In genomic region chr6:32195652-32195901, GRCh38 we compare ENCODE assay signal across 8 cellular contexts. TPM values are rescaled to one million over a fixed set of nuclear protein-coding genes. Genes with fewer than 3 reads are reported as not detected.
DNase-seq lines count a peak whose midpoint lies in the region; ATAC-seq and TF ChIP-seq lines count a peak whose summit lies in the region.

No MANE protein-coding gene starts in this region.

- peak; percentile 32 for TF ChIP-seq CTCF in AG09319 (IDR thresholded peaks at IDR 0.05; ENCODE audit: low read depth, low read length)

- peaks cover 0 to 7% of the 10 kb centered on the region in 2 donors for H3K27me3 Mint-ChIP-seq in effector memory CD8-positive, alpha-beta T cell

- peak; percentile 100 for DNase-seq in AG09319 (ENCODE audit: extremely low read depth, low read depth)
- peak; percentile 90 for DNase-seq in GM19238 (ENCODE audit: insufficient read length, low spot score)
- DNase-seq in HT-29 (ENCODE audit: low spot score): peak; percentile 99
- DNase-seq in NK-92 (lab: John Stamatoyannopoulos, UW; ENCODE audit: unreplicated experiment): peak; percentile 92
- peak; percentile 99 for DNase-seq in activated CD8-positive, alpha-beta memory T cell treated with anti-CD3 and anti-CD28 coated beads, Interleukin-2, amount 50 U/mL, for 1 hour (ENCODE audit: extremely low read depth)
- DNase-seq in effector memory CD8-positive, alpha-beta T cell: peak; percentile 97 to 100 (median 99)
- peak; percentile 100 for DNase-seq in medulla oblongata (ENCODE audit: extremely low spot score)
- DNase-seq in stimulated activated CD8-positive, alpha-beta memory T cell treated with anti-CD3 and anti-CD28 coated beads, Interleukin-12 subunit alpha, Interleukin-12 subunit beta, amount 100 ng/mL, for 24 hours (ENCODE audit: extremely low read depth): peak; percentile 100

- peak overlapping the region; percentile 97 to 98 for H3K4me3 Mint-ChIP-seq in effector memory CD8-positive, alpha-beta T cell

- peaks cover 27% of the 10 kb centered on the region for H3K36me3 Mint-ChIP-seq in effector memory CD8-positive, alpha-beta T cell (ENCODE audit: insufficient read depth)

- peak overlapping the region; percentile 99 to 100 for H3K27ac Mint-ChIP-seq in effector memory CD8-positive, alpha-beta T cell

- ATAC-seq in effector memory CD8-positive, alpha-beta T cell (replicated peaks): peak; percentile 76

- no peaks in the 10 kb centered on the region for H3K9me3 Mint-ChIP-seq in effector memory CD8-positive, alpha-beta T cell

- peaks cover 45 to 47% of the 10 kb centered on the region in 2 donors for H3K4me1 Mint-ChIP-seq in effector memory CD8-positive, alpha-beta T cell (ENCODE audit: low read depth in 2 of 2)

RNA-seq across cellular contexts. Expression of gene GPSM3, which starts 3.1 kb away (rescaled TPM):
- 2.2 and 4.7 TPM in 2 replicates for total RNA-seq in HT-29 (2014; rRNA removed; shearing (Covaris generic))

RNA-seq across cellular contexts. Expression of gene PBX2, which starts 5.6 kb away (rescaled TPM):
- 16.6 and 18.7 TPM in 2 replicates for total RNA-seq in HT-29 (2014; rRNA removed; shearing (Covaris generic))

RNA-seq across cellular contexts. Expression of gene AGER, which starts 11.5 kb away (rescaled TPM):
- 3.0 and 4.9 TPM in 2 replicates for total RNA-seq in HT-29 (2014; rRNA removed; shearing (Covaris generic))

RNA-seq across cellular contexts. Expression of gene RNF5, which starts 17.4 kb away (rescaled TPM):
- 45.4 and 50.5 TPM in 2 replicates for total RNA-seq in HT-29 (2014; rRNA removed; shearing (Covaris generic))

RNA-seq across cellular contexts. Expression of gene AGPAT1, which starts 19.7 kb away (rescaled TPM):
- 48.6 and 52.8 TPM in 2 replicates for total RNA-seq in HT-29 (2014; rRNA removed; shearing (Covaris generic))

Comparison
In these comparisons a context has a peak if more than half of its experiments do, and no peak if none do; other contexts are left out.
1. Peak in every context shown above with its lines: DNase-seq and ATAC-seq.